Comparison of ENCODE assay signal across 1 cellular context in genomic region chr3:12984023-12984823, GRCh38.
TF ChIP-seq lines count a peak whose summit lies in the region.

No MANE protein-coding gene starts in this region.

TF ChIP-seq in HEK293, 187 proteins besides CTCF, POLR2A, EP300 and RAD21 (continued from another document):
- no peak for TF ChIP-seq ZSCAN18 (tag by site-specific recombination; IDR thresholded peaks at IDR 0.05)
- TF ChIP-seq ZNF747 (tag by site-specific recombination; IDR thresholded peaks at IDR 0.05), result no peak
- no peak for TF ChIP-seq PRDM10 (tag by site-specific recombination; IDR thresholded peaks at IDR 0.05)
